Comparison of ENCODE assay signal across 1 cellular context in genomic region chr2:97870396-97870843, GRCh38.
A peak's percentile ranks its signal among the peaks of the same experiment; 100 is the strongest.
TF ChIP-seq lines count a peak whose summit lies in the region.

No MANE protein-coding gene starts in this region.

TF ChIP-seq in HepG2, 621 proteins besides CTCF, POLR2A, EP300 and RAD21 (continued from another document and continues in another):
- TF ChIP-seq MZF1 (CRISPR knock-in tag; IDR thresholded peaks at IDR 0.05; ENCODE audit: borderline replicate concordance) (no peak), ZNF296 (CRISPR knock-in tag; conservative IDR thresholded peaks at IDR 0.05) (no peak), KIAA2018 (CRISPR knock-in tag; IDR thresholded peaks at IDR 0.05; ENCODE audit: borderline replicate concordance) (no peak), MAF1 (CRISPR knock-in tag; IDR thresholded peaks at IDR 0.05; ENCODE audit: borderline replicate concordance) (no peak), ZNF543 (CRISPR knock-in tag; IDR thresholded peaks at IDR 0.05) (no peak), ZNF33B (CRISPR knock-in tag; IDR thresholded peaks at IDR 0.05) (no peak), RARA (CRISPR knock-in tag; IDR thresholded peaks at IDR 0.05) (peak; percentile 68), SOX5 (CRISPR knock-in tag; IDR thresholded peaks at IDR 0.05; ENCODE audit: borderline replicate concordance) (no peak), ZNF556 (CRISPR knock-in tag; IDR thresholded peaks at IDR 0.05; ENCODE audit: borderline replicate concordance) (no peak), AKAP8 (CRISPR knock-in tag; IDR thresholded peaks at IDR 0.05) (no peak), ADNP (CRISPR knock-in tag; IDR thresholded peaks at IDR 0.05) (no peak), FOXP1 (IDR thresholded peaks at IDR 0.05) (no peak), FOXP1 (CRISPR knock-in tag; IDR thresholded peaks at IDR 0.05) (no peak), ARID5B (CRISPR knock-in tag; IDR thresholded peaks at IDR 0.05) (peak; percentile 67), ZNF329 (CRISPR knock-in tag; IDR thresholded peaks at IDR 0.05; ENCODE audit: low read depth) (no peak), ZBED4 (CRISPR knock-in tag; IDR thresholded peaks at IDR 0.05; ENCODE audit: borderline replicate concordance) (no peak), SMAD9 (CRISPR knock-in tag; IDR thresholded peaks at IDR 0.05) (no peak), THAP9 (CRISPR knock-in tag; IDR thresholded peaks at IDR 0.05; ENCODE audit: borderline replicate concordance) (no peak), EED (CRISPR knock-in tag; IDR thresholded peaks at IDR 0.05) (no peak), NCOA1 (CRISPR knock-in tag; IDR thresholded peaks at IDR 0.05) (no peak), MTF2 (CRISPR knock-in tag; IDR thresholded peaks at IDR 0.05; ENCODE audit: borderline replicate concordance) (no peak), HOXA7 (CRISPR knock-in tag; IDR thresholded peaks at IDR 0.05) (no peak), FOSL2 (CRISPR knock-in tag; IDR thresholded peaks at IDR 0.05) (peak; percentile 81), NFE2L2 (IDR thresholded peaks at IDR 0.05; ENCODE audit: low read length) (peak; percentile 65; the same call in 1 of the 2 replicates), PHF20 (CRISPR knock-in tag; IDR thresholded peaks at IDR 0.05) (no peak)
- TF ChIP-seq, protein P1, sequence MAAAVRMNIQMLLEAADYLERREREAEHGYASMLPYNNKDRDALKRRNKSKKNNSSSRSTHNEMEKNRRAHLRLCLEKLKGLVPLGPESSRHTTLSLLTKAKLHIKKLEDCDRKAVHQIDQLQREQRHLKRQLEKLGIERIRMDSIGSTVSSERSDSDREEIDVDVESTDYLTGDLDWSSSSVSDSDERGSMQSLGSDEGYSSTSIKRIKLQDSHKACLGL (CRISPR knock-in tag; IDR thresholded peaks at IDR 0.05), result no peak
- TF ChIP-seq, protein P2, sequence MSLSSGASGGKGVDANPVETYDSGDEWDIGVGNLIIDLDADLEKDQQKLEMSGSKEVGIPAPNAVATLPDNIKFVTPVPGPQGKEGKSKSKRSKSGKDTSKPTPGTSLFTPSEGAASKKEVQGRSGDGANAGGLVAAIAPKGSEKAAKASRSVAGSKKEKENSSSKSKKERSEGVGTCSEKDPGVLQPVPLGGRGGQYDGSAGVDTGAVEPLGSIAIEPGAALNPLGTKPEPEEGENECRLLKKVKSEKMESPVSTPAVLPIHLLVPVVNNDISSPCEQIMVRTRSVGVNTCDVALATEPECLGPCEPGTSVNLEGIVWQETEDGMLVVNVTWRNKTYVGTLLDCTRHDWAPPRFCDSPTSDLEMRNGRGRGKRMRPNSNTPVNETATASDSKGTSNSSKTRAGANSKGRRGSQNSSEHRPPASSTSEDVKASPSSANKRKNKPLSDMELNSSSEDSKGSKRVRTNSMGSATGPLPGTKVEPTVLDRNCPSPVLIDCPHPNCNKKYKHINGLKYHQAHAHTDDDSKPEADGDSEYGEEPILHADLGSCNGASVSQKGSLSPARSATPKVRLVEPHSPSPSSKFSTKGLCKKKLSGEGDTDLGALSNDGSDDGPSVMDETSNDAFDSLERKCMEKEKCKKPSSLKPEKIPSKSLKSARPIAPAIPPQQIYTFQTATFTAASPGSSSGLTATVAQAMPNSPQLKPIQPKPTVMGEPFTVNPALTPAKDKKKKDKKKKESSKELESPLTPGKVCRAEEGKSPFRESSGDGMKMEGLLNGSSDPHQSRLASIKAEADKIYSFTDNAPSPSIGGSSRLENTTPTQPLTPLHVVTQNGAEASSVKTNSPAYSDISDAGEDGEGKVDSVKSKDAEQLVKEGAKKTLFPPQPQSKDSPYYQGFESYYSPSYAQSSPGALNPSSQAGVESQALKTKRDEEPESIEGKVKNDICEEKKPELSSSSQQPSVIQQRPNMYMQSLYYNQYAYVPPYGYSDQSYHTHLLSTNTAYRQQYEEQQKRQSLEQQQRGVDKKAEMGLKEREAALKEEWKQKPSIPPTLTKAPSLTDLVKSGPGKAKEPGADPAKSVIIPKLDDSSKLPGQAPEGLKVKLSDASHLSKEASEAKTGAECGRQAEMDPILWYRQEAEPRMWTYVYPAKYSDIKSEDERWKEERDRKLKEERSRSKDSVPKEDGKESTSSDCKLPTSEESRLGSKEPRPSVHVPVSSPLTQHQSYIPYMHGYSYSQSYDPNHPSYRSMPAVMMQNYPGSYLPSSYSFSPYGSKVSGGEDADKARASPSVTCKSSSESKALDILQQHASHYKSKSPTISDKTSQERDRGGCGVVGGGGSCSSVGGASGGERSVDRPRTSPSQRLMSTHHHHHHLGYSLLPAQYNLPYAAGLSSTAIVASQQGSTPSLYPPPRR (CRISPR knock-in tag; IDR thresholded peaks at IDR 0.05; ENCODE audit: borderline replicate concordance), result no peak
- TF ChIP-seq, protein P3, sequence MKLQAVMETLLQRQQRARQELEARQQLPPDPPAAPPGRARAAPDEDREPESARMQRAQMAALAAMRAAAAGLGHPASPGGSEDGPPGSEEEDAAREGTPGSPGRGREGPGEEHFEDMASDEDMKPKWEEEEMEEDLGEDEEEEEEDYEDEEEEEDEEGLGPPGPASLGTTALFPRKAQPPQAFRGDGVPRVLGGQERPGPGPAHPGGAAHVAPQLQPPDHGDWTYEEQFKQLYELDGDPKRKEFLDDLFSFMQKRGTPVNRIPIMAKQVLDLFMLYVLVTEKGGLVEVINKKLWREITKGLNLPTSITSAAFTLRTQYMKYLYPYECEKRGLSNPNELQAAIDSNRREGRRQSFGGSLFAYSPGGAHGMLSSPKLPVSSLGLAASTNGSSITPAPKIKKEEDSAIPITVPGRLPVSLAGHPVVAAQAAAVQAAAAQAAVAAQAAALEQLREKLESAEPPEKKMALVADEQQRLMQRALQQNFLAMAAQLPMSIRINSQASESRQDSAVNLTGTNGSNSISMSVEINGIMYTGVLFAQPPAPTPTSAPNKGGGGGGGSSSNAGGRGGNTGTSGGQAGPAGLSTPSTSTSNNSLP (IDR thresholded peaks at IDR 0.05; ENCODE audit: low read depth, low read length), result peak; percentile 20; the same call in 1 of the 2 replicates
